ENCODE assay signal across 1 cellular context in the genomic region with DNA sequence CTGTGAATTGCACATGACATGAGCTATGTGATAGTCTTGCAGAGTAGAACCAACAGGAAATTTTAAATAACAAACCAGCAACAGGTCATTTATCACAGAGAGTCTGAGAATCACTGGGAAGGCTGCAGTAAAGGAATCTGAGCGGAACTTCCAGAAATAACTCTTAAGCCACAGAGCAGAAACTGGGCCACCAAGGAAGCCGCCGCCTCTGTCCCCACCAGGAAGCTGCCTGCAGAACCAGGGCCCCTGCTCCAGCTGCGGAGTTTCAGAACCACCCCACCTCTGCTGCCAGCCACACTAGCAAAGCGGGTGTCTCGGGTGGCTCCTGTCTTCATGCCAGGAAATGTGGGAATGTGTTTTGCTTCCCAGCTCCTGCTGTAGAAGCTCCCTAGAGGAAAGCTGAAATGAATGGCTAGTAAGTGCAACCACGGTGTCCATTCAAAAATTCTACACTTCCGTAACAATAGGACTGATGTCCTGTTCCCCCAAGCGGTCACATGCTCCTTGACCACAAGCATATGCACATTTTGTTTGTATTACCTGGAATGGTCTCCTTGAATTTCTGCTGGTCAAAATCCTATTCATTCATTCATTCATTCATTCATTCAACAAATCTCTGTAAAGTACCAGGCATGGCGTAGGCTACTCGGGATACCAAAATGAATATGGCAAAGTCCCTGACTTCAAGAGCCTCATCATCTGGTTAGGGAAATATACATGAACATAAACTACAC.
TF ChIP-seq lines count a peak whose summit lies in the region.

No MANE protein-coding gene starts in this region.

TF ChIP-seq in GM23338, 12 proteins besides CTCF, POLR2A, EP300 and RAD21:
- TF ChIP-seq, protein P1, sequence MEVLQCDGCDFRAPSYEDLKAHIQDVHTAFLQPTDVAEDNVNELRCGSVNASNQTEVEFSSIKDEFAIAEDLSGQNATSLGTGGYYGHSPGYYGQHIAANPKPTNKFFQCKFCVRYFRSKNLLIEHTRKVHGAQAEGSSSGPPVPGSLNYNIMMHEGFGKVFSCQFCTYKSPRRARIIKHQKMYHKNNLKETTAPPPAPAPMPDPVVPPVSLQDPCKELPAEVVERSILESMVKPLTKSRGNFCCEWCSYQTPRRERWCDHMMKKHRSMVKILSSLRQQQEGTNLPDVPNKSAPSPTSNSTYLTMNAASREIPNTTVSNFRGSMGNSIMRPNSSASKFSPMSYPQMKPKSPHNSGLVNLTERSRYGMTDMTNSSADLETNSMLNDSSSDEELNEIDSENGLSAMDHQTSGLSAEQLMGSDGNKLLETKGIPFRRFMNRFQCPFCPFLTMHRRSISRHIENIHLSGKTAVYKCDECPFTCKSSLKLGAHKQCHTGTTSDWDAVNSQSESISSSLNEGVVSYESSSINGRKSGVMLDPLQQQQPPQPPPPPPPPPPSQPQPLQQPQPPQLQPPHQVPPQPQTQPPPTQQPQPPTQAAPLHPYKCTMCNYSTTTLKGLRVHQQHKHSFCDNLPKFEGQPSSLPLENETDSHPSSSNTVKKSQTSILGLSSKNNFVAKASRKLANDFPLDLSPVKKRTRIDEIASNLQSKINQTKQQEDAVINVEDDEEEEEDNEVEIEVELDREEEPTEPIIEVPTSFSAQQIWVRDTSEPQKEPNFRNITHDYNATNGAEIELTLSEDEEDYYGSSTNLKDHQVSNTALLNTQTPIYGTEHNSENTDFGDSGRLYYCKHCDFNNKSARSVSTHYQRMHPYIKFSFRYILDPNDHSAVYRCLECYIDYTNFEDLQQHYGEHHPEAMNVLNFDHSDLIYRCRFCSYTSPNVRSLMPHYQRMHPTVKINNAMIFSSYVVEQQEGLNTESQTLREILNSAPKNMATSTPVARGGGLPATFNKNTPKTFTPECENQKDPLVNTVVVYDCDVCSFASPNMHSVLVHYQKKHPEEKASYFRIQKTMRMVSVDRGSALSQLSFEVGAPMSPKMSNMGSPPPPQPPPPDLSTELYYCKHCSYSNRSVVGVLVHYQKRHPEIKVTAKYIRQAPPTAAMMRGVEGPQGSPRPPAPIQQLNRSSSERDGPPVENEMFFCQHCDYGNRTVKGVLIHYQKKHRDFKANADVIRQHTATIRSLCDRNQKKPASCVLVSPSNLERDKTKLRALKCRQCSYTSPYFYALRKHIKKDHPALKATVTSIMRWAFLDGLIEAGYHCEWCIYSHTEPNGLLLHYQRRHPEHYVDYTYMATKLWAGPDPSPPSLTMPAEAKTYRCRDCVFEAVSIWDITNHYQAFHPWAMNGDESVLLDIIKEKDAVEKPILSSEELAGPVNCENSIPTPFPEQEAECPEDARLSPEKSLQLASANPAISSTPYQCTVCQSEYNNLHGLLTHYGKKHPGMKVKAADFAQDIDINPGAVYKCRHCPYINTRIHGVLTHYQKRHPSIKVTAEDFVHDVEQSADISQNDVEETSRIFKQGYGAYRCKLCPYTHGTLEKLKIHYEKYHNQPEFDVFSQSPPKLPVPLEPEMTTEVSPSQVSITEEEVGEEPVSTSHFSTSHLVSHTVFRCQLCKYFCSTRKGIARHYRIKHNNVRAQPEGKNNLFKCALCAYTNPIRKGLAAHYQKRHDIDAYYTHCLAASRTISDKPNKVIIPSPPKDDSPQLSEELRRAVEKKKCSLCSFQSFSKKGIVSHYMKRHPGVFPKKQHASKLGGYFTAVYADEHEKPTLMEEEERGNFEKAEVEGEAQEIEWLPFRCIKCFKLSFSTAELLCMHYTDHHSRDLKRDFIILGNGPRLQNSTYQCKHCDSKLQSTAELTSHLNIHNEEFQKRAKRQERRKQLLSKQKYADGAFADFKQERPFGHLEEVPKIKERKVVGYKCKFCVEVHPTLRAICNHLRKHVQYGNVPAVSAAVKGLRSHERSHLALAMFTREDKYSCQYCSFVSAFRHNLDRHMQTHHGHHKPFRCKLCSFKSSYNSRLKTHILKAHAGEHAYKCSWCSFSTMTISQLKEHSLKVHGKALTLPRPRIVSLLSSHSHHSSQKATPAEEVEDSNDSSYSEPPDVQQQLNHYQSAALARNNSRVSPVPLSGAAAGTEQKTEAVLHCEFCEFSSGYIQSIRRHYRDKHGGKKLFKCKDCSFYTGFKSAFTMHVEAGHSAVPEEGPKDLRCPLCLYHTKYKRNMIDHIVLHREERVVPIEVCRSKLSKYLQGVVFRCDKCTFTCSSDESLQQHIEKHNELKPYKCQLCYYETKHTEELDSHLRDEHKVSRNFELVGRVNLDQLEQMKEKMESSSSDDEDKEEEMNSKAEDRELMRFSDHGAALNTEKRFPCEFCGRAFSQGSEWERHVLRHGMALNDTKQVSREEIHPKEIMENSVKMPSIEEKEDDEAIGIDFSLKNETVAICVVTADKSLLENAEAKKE (CRISPR knock-in tag; IDR thresholded peaks at IDR 0.05) = no peak
- TF ChIP-seq, protein P2, sequence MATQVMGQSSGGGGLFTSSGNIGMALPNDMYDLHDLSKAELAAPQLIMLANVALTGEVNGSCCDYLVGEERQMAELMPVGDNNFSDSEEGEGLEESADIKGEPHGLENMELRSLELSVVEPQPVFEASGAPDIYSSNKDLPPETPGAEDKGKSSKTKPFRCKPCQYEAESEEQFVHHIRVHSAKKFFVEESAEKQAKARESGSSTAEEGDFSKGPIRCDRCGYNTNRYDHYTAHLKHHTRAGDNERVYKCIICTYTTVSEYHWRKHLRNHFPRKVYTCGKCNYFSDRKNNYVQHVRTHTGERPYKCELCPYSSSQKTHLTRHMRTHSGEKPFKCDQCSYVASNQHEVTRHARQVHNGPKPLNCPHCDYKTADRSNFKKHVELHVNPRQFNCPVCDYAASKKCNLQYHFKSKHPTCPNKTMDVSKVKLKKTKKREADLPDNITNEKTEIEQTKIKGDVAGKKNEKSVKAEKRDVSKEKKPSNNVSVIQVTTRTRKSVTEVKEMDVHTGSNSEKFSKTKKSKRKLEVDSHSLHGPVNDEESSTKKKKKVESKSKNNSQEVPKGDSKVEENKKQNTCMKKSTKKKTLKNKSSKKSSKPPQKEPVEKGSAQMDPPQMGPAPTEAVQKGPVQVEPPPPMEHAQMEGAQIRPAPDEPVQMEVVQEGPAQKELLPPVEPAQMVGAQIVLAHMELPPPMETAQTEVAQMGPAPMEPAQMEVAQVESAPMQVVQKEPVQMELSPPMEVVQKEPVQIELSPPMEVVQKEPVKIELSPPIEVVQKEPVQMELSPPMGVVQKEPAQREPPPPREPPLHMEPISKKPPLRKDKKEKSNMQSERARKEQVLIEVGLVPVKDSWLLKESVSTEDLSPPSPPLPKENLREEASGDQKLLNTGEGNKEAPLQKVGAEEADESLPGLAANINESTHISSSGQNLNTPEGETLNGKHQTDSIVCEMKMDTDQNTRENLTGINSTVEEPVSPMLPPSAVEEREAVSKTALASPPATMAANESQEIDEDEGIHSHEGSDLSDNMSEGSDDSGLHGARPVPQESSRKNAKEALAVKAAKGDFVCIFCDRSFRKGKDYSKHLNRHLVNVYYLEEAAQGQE (IDR thresholded peaks at IDR 0.05; ENCODE audit: unreplicated experiment) = no peak
- no peak for TF ChIP-seq STAT1 (IDR thresholded peaks at IDR 0.05; ENCODE audit: unreplicated experiment)
